In the genomic region with DNA sequence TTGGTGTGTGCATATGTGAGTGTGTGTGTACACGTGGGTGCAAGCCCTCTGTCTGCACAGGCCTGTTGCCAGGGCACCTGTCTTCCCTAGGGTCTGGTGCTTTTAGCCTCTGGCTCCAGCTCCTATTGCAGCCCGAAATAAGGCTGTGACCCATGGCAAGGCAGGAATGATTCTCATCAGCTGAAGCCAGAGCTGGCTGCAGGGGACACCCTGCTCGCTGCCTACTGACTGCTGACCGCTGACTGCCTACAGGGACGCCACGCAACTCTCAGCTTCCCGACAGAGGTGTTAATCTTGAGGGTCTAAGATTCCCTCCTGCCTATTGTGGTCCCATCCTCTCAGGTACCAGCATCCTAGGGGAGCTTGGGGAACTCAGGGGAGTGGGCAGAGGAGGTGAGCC, we compare ENCODE assay signal across 21 cellular contexts. TPM values are rescaled to one million over a fixed set of nuclear protein-coding genes. Genes with fewer than 3 reads are reported as not detected.
DNase-seq lines count a peak whose midpoint lies in the region; ATAC-seq and TF ChIP-seq lines count a peak whose summit lies in the region.
"Had no signal": no experiment of that assay in that cellular context is flagged by ENCODE, and none has a peak within 500 bp of the region (broad histone marks: within the 10 kb centered on the region; RNA-seq: fewer than 3 reads in every experiment).

A gene with protein sequence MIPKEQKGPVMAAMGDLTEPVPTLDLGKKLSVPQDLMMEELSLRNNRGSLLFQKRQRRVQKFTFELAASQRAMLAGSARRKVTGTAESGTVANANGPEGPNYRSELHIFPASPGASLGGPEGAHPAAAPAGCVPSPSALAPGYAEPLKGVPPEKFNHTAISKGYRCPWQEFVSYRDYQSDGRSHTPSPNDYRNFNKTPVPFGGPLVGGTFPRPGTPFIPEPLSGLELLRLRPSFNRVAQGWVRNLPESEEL (plus strand): TSS at position 166 of the 400 bp plus-strand sequence. CDS start 1,691 bp downstream, outside the sequence.

- no peaks in the 10 kb centered on the region for H3K79me2 ChIP-seq in osteoblast (ENCODE audit: insufficient read depth, low read length)

- no peaks in the 10 kb centered on the region for H3K27me3 ChIP-seq in cardiac muscle cell
- H3K27me3 ChIP-seq in left ventricle myocardium inferior (ENCODE audit: low read depth) = no peaks in the 10 kb centered on the region
- H3K27me3 ChIP-seq in osteoblast (ENCODE audit: insufficient read depth, low read length) = peaks cover 13% of the 10 kb centered on the region

- H3K4me3 ChIP-seq in cardiac muscle cell (no peak within 1 kb of the TSS), left ventricle myocardium inferior (no peak within 1 kb of the TSS), osteoblast (ENCODE audit: insufficient read depth, low read length) (no peak within 1 kb of the TSS), urinary bladder (ENCODE audit: low read depth, low read length) (no peak within 1 kb of the TSS)
- H3K4me3 ChIP-seq: mucosa of descending colon had no signal

- H4K20me1 ChIP-seq in osteoblast (ENCODE audit: insufficient read depth, low read length) = no peaks in the 10 kb centered on the region

- H2AFZ ChIP-seq in osteoblast (ENCODE audit: low read length) = no peak within 1 kb of the TSS

- DNase-seq in cardiac muscle cell (ENCODE audit: low read depth in 1 of 2, low spot score in 1 of 2) = no peak
- no peak for DNase-seq in Right ventricle myocardium superior
- no peak for DNase-seq in left ventricle myocardium inferior
- peak; percentile 73 for DNase-seq in osteoblast (ENCODE audit: insufficient read length, low spot score, missing footprints)
- DNase-seq in NCI-H2081 (lab: John Stamatoyannopoulos, UW) = no peak
- DNase-seq in cerebellum (ENCODE audit: low spot score) = no peak
- no peak for DNase-seq in AML-193 (lab: John Stamatoyannopoulos, UW)
- DNase-seq: activated CD4-positive, CD25-positive, alpha-beta regulatory T cell; anterior cingulate cortex; erythroblast; glutamatergic neuron; KG1; mucosa of descending colon; NCI-H1048; NCI-H2107; NCI-H748 treated with DMSO at 0.1 percent for 48 hours; RPMI8226 had no signal

- H3K4me1 ChIP-seq in cardiac muscle cell (ENCODE audit: low read depth) (peaks cover 19% of the 10 kb centered on the region), left ventricle myocardium inferior (peaks cover 51% of the 10 kb centered on the region), osteoblast (ENCODE audit: insufficient read depth, low read length) (peaks cover 3% of the 10 kb centered on the region), urinary bladder (ENCODE audit: insufficient read depth) (no peaks in the 10 kb centered on the region)

- no peak for ATAC-seq in Right ventricle myocardium superior (ENCODE audit: poor library complexity)
- ATAC-seq: activated T-helper 17 cell treated with anti-CD3 and anti-CD28 coated beads, Interleukin-2, amount 50 U/mL, for 72 hours; mucosa of descending colon had no signal

- H3K36me3 ChIP-seq in cardiac muscle cell (no peaks in the 10 kb centered on the region), left ventricle myocardium inferior (no peaks in the 10 kb centered on the region), osteoblast (ENCODE audit: insufficient read depth, low read length) (no peaks in the 10 kb centered on the region), urinary bladder (ENCODE audit: insufficient read depth) (no peaks in the 10 kb centered on the region)

- intact Hi-C loops in Right ventricle myocardium superior (cut with DNase I) (no loop called here), left ventricle myocardium inferior (cut with micrococcal nuclease) (no loop called here)

- no peak for TF ChIP-seq CTCF in cardiac muscle cell (IDR thresholded peaks at IDR 0.05; ENCODE audit: low read depth, low read length)
- no peak for TF ChIP-seq CTCF in left ventricle myocardium inferior (IDR thresholded peaks at IDR 0.05; ENCODE audit: borderline replicate concordance)
- no peak for TF ChIP-seq CTCF in osteoblast (IDR thresholded peaks at IDR 0.05; ENCODE audit: extremely low read depth, low read depth, low read length)

- no peaks in the 10 kb centered on the region for H3K9me3 ChIP-seq in cardiac muscle cell (ENCODE audit: low read depth)
- no peaks in the 10 kb centered on the region for H3K9me3 ChIP-seq in left ventricle myocardium inferior (replicated peaks)
- H3K9me3 ChIP-seq in osteoblast (ENCODE audit: low read depth, low read length) = no peaks in the 10 kb centered on the region
- H3K9me3 ChIP-seq: mucosa of descending colon had no signal

- 74% methylated on average over 7 of the region's 7 CpGs for WGBS in urinary bladder

- no peak within 1 kb of the TSS for H3K4me2 ChIP-seq in osteoblast (ENCODE audit: insufficient read depth, low read length)

- peak within 1 kb of the TSS; percentile 45 for H3K27ac ChIP-seq in cardiac muscle cell
- H3K27ac ChIP-seq in left ventricle myocardium inferior (replicated peaks) = peak within 1 kb of the TSS; percentile 48
- H3K27ac ChIP-seq in osteoblast (ENCODE audit: low read depth, low read length) = no peak within 1 kb of the TSS
- H3K27ac ChIP-seq in urinary bladder (ENCODE audit: low read depth) = peak within 1 kb of the TSS; percentile 26
- H3K27ac ChIP-seq: HL-60 had no signal

RNA-seq across cellular contexts. Expression of the gene that starts here (rescaled TPM):
- total RNA-seq in cardiac muscle cell (2.1 and 6.8 TPM in 2 replicates), Right ventricle myocardium superior (4.0 TPM), left ventricle myocardium inferior (6.2 TPM), osteoblast (under 0.01 TPM in 1 of 2 replicates, not detected in the other), urinary bladder (3.2 TPM), cerebellum (1.8 TPM)
- polyA plus RNA-seq in cardiac muscle cell (10.7 and 13.8 TPM in 2 replicates), urinary bladder (1.5 TPM)
- total RNA-seq: T-helper 1 cell treated with Interleukin-12 subunit alpha and Interleukin-12 subunit beta and Interleukin-4 antibody, amounts not matched to agents 30 ng/mL and 1 ng/mL, for 36 hours had no signal

Comparison
In these comparisons a context has a peak if more than half of its experiments do, and no peak if none do; other contexts are left out.
1. Peak in DNase-seq in osteoblast; RNA of the gene not detected or under 1 TPM.